1 cellular context compared by ENCODE assay signal in genomic region chr2:68031043-68031442, GRCh38.
TF ChIP-seq lines count a peak whose summit lies in the region.

No MANE protein-coding gene starts in this region.

TF ChIP-seq in IMR-90, 13 proteins besides CTCF, POLR2A, EP300 and RAD21:
- TF ChIP-seq MAFK (IDR thresholded peaks at IDR 0.05; ENCODE audit: low read depth, low read length): peak; percentile 52
- TF ChIP-seq, protein P1, sequence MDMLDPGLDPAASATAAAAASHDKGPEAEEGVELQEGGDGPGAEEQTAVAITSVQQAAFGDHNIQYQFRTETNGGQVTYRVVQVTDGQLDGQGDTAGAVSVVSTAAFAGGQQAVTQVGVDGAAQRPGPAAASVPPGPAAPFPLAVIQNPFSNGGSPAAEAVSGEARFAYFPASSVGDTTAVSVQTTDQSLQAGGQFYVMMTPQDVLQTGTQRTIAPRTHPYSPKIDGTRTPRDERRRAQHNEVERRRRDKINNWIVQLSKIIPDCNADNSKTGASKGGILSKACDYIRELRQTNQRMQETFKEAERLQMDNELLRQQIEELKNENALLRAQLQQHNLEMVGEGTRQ (IDR thresholded peaks at IDR 0.05; ENCODE audit: low read depth, low read length): no peak
